In genomic region chr16:51103590-51103989, GRCh38 we compare ENCODE assay signal across 7 cellular contexts.
"Had no signal": no experiment of that assay in that cellular context is flagged by ENCODE, and none has a peak within 500 bp of the region (broad histone marks: within the 10 kb centered on the region; RNA-seq: fewer than 3 reads in every experiment).

No MANE protein-coding gene starts in this region.

- H3K4me3 Mint-ChIP-seq: H9, HFFc6 had no signal

- H3K4me3 ChIP-seq: GM23248 had no signal

- H3K27ac ChIP-seq: GM23248, HL-60 had no signal

- H3K9ac ChIP-seq: GM23248 had no signal

- DNase-seq: GM23248, H9, HCEC 1CT, HFFc6, IMR-90, KBM-7 had no signal

- H3K27ac Mint-ChIP-seq: H9, HFFc6 had no signal

- H2AFZ ChIP-seq: GM23248 had no signal

- H3K9me3 Mint-ChIP-seq: H9 had no signal
